13 cellular contexts compared by ENCODE assay signal in genomic region chr5:181282874-181283273, GRCh38. TPM values are rescaled to one million over a fixed set of nuclear protein-coding genes. Genes with fewer than 3 reads are reported as not detected.
DNase-seq lines count a peak whose midpoint lies in the region; ATAC-seq, FAIRE-seq and TF ChIP-seq lines count a peak whose summit lies in the region.
"Had no signal": no experiment of that assay in that cellular context is flagged by ENCODE, and none has a peak within 500 bp of the region (broad histone marks: within the 10 kb centered on the region; RNA-seq: fewer than 3 reads in every experiment).

No MANE protein-coding gene starts in this region.

- no peaks in the 10 kb centered on the region for H3K9me2 ChIP-seq in hepatocyte (replicated peaks; ENCODE audit: insufficient read depth)

- intact Hi-C loops in pancreas (cut with DNase I): no loop called here

- H3K36me3 Mint-ChIP-seq in activated T-cell treated with anti-CD3 and anti-CD28 coated beads, Interleukin-2, amount 50 U/mL, for 72 hours (ENCODE audit: insufficient read depth in 2 of 2): no peaks in the 10 kb centered on the region
- no peaks in the 10 kb centered on the region for H3K36me3 Mint-ChIP-seq in activated T-cell treated with anti-CD3 and anti-CD28 coated beads, Interleukin-2, amount 50 U/mL, for 24 hours (ENCODE audit: low read depth)
- peaks cover 6% of the 10 kb centered on the region for H3K36me3 Mint-ChIP-seq in osteocyte (ENCODE audit: unreplicated experiment)

- H3K27me3 ChIP-seq in hepatocyte: no peaks in the 10 kb centered on the region
- H3K27me3 ChIP-seq in pancreas: no peaks in the 10 kb centered on the region
- H3K27me3 ChIP-seq: BLaER1 had no signal

- peaks cover 62% of the 10 kb centered on the region for H3K79me2 ChIP-seq in hepatocyte

- no peak overlapping the region for H2AFZ ChIP-seq in hepatocyte
- H2AFZ ChIP-seq: GM23338 had no signal

- no peak for FAIRE-seq in pancreas (lab: Jason Lieb, UNC)
- FAIRE-seq: GM18507 had no signal

- no peak for DNase-seq in activated T-cell treated with anti-CD3 and anti-CD28 coated beads, Interleukin-2, amount 50 U/mL, for 72 hours
- DNase-seq in activated T-cell treated with anti-CD3 and anti-CD28 coated beads, Interleukin-2, amount 50 U/mL, for 24 hours: no peak
- no peak for DNase-seq in hepatocyte (ENCODE audit: low spot score)
- peak; percentile 81 for DNase-seq in osteocyte (ENCODE audit: extremely low spot score, unreplicated experiment)
- no peak for DNase-seq in pancreas
- DNase-seq: 8988T, AML-193, H7 had no signal

- H3K27ac ChIP-seq in hepatocyte: no peak overlapping the region
- H3K27ac ChIP-seq in pancreas: no peak overlapping the region
- H3K27ac ChIP-seq: BLaER1 had no signal

- no peak for ATAC-seq in activated T-cell treated with anti-CD3 and anti-CD28 coated beads, Interleukin-2, amount 50 U/mL, for 72 hours (replicated peaks in 1 of 2)
- ATAC-seq in GM21717 (IDR thresholded peaks at IDR 0.05; ENCODE audit: unreplicated experiment) (no peak), pancreas (no peak), GM18520 (IDR thresholded peaks at IDR 0.05; ENCODE audit: unreplicated experiment) (no peak)

- WGBS in hepatocyte (ENCODE audit: low lambda C conversion rate, missing lambda C conversion rate): 88% methylated on average over 7 of the region's 7 CpGs
- 85 to 87% methylated on average over 7 of the region's 7 CpGs for WGBS in pancreas, 2 donors

- no peaks in the 10 kb centered on the region for H3K27me3 Mint-ChIP-seq in activated T-cell treated with anti-CD3 and anti-CD28 coated beads, Interleukin-2, amount 50 U/mL, for 72 hours (ENCODE audit: low read depth)
- H3K27me3 Mint-ChIP-seq in activated T-cell treated with anti-CD3 and anti-CD28 coated beads, Interleukin-2, amount 50 U/mL, for 24 hours: no peaks in the 10 kb centered on the region
- H3K27me3 Mint-ChIP-seq in osteocyte (ENCODE audit: unreplicated experiment): no peaks in the 10 kb centered on the region

- H3K36me3 ChIP-seq in hepatocyte (replicated peaks; ENCODE audit: insufficient read depth, low read depth) (no peaks in the 10 kb centered on the region), pancreas (no peaks in the 10 kb centered on the region)
- H3K36me3 ChIP-seq: BLaER1 had no signal

- H3K4me3 ChIP-seq in hepatocyte (no peak overlapping the region), pancreas (no peak overlapping the region)
- H3K4me3 ChIP-seq: BLaER1 had no signal

- peaks cover 4% of the 10 kb centered on the region for H3K4me1 Mint-ChIP-seq in activated T-cell treated with anti-CD3 and anti-CD28 coated beads, Interleukin-2, amount 50 U/mL, for 72 hours (ENCODE audit: low read depth)
- H3K4me1 Mint-ChIP-seq in activated T-cell treated with anti-CD3 and anti-CD28 coated beads, Interleukin-2, amount 50 U/mL, for 24 hours (ENCODE audit: low read depth): no peaks in the 10 kb centered on the region
- H3K4me1 Mint-ChIP-seq in osteocyte (ENCODE audit: unreplicated experiment): peaks cover 16% of the 10 kb centered on the region

- no peak overlapping the region for H3K4me3 Mint-ChIP-seq in activated T-cell treated with anti-CD3 and anti-CD28 coated beads, Interleukin-2, amount 50 U/mL, for 72 hours
- H3K4me3 Mint-ChIP-seq in activated T-cell treated with anti-CD3 and anti-CD28 coated beads, Interleukin-2, amount 50 U/mL, for 24 hours: no peak overlapping the region
- H3K4me3 Mint-ChIP-seq in osteocyte (ENCODE audit: unreplicated experiment): peak overlapping the region; percentile 32
- H3K4me3 Mint-ChIP-seq: GM23338 had no signal

- H4K20me1 ChIP-seq in hepatocyte (ENCODE audit: insufficient read depth, poor library complexity, severe bottlenecking): peaks cover 46% of the 10 kb centered on the region
- H4K20me1 ChIP-seq: BLaER1 had no signal

- no peaks in the 10 kb centered on the region for H3K9me3 Mint-ChIP-seq in activated T-cell treated with anti-CD3 and anti-CD28 coated beads, Interleukin-2, amount 50 U/mL, for 72 hours
- H3K9me3 Mint-ChIP-seq in activated T-cell treated with anti-CD3 and anti-CD28 coated beads, Interleukin-2, amount 50 U/mL, for 24 hours: no peaks in the 10 kb centered on the region
- H3K9me3 Mint-ChIP-seq in osteocyte (ENCODE audit: unreplicated experiment): no peaks in the 10 kb centered on the region
- H3K9me3 Mint-ChIP-seq: GM23338 had no signal

- no peaks in the 10 kb centered on the region for H3K9me3 ChIP-seq in hepatocyte (ENCODE audit: low read depth)
- no peaks in the 10 kb centered on the region for H3K9me3 ChIP-seq in pancreas
- H3K9me3 ChIP-seq: BLaER1 had no signal

- peak overlapping the region; percentile 10 for H3K27ac Mint-ChIP-seq in activated T-cell treated with anti-CD3 and anti-CD28 coated beads, Interleukin-2, amount 50 U/mL, for 72 hours
- H3K27ac Mint-ChIP-seq in activated T-cell treated with anti-CD3 and anti-CD28 coated beads, Interleukin-2, amount 50 U/mL, for 24 hours: no peak overlapping the region
- no peak overlapping the region for H3K27ac Mint-ChIP-seq in osteocyte (ENCODE audit: unreplicated experiment)
- H3K27ac Mint-ChIP-seq: GM23338 had no signal

- H3K4me2 ChIP-seq in hepatocyte: peak overlapping the region; percentile 79
- H3K4me2 ChIP-seq: BLaER1 had no signal

- peaks cover 6% of the 10 kb centered on the region for H3K4me1 ChIP-seq in hepatocyte (ENCODE audit: insufficient read depth)
- H3K4me1 ChIP-seq in pancreas: no peaks in the 10 kb centered on the region

- no peak for TF ChIP-seq CTCF in hepatocyte (IDR thresholded peaks at IDR 0.05; ENCODE audit: poor library complexity)
- TF ChIP-seq CTCF in osteocyte (IDR thresholded peaks at IDR 0.05): no peak
- TF ChIP-seq CTCF in pancreas (IDR thresholded peaks at IDR 0.05): no peak

RNA-seq across cellular contexts. Expression of gene TRIM52, which starts 21.9 kb away (rescaled TPM):
- 10 to 100 TPM; 19.2 to 22.7 TPM for total RNA-seq in activated T-cell treated with anti-CD3 and anti-CD28 coated beads, Interleukin-2, amount 50 U/mL, for 72 hours
- total RNA-seq in hepatocyte (6.1 and 13.2 TPM in 2 replicates), osteocyte (12.8 and 13.7 TPM in 2 replicates), pancreas (10 to 100 TPM in 1 of 6 donors, 1 to 10 TPM in 5; 5.6 to 10.4 (median 7.4) TPM)
- polyA plus RNA-seq in hepatocyte (6.5 and 9.9 TPM in 2 replicates), pancreas (10 to 100 TPM; 12.8 to 18.1 TPM)

RNA-seq across cellular contexts. Expression of gene RACK1, which starts 39.2 kb away (rescaled TPM):
- 1,000 to 10,000 TPM; 3,606 to 3,662 TPM for total RNA-seq in activated T-cell treated with anti-CD3 and anti-CD28 coated beads, Interleukin-2, amount 50 U/mL, for 72 hours
- total RNA-seq in hepatocyte: 2,199 and 2,553 TPM in 2 replicates
- polyA plus RNA-seq in hepatocyte: 680 TPM in 2 replicates
- 1,869 and 1,921 TPM in 2 replicates for total RNA-seq in osteocyte
- total RNA-seq in pancreas: 1,000 to 10,000 TPM in 5 of 6 donors, 100 to 1,000 TPM in 1; 974 to 1,629 (median 1,266) TPM
- polyA plus RNA-seq in pancreas: 1,000 to 10,000 TPM; 1,162 to 1,304 TPM

RNA-seq across cellular contexts. Expression of gene TRIM41, which starts 59.8 kb away (rescaled TPM):
- total RNA-seq in activated T-cell treated with anti-CD3 and anti-CD28 coated beads, Interleukin-2, amount 50 U/mL, for 72 hours: 10 to 100 TPM; 42.1 to 52.1 TPM
- total RNA-seq in hepatocyte (11.9 and 14.9 TPM in 2 replicates), osteocyte (25.2 and 27.1 TPM in 2 replicates), pancreas (10 to 100 TPM; 11.4 to 22.1 (median 12.1) TPM)
- polyA plus RNA-seq in hepatocyte (1.7 and 2.0 TPM in 2 replicates), pancreas (10 to 100 TPM; 17.3 to 28.7 TPM)
